Comparison of ENCODE assay signal across 11 cellular contexts in genomic region chr7:65731129-65731528, GRCh38.
DNase-seq lines count a peak whose midpoint lies in the region; ATAC-seq and TF ChIP-seq lines count a peak whose summit lies in the region.
"Had no signal": no experiment of that assay in that cellular context is flagged by ENCODE, and none has a peak within 500 bp of the region (broad histone marks: within the 10 kb centered on the region; RNA-seq: fewer than 3 reads in every experiment).

No MANE protein-coding gene starts in this region.

- H3K4me3 Mint-ChIP-seq in CD8-positive, alpha-beta T cell: peak overlapping the region; percentile 71
- H3K4me3 Mint-ChIP-seq: activated B cell treated with CpG ODN at 0.5 μM for 24 hours had no signal

- no peak for TF ChIP-seq CTCF in CD8-positive, alpha-beta T cell (IDR thresholded peaks at IDR 0.05)
- TF ChIP-seq CTCF in WERI-Rb-1 (IDR thresholded peaks at IDR 0.05; ENCODE audit: low read depth, low read length) (no peak), fibroblast of villous mesenchyme (IDR thresholded peaks at IDR 0.05; ENCODE audit: insufficient read depth, low read depth, low read length) (no peak), parathyroid adenoma (IDR thresholded peaks at IDR 0.05) (no peak)

- no peaks in the 10 kb centered on the region for H3K9me3 Mint-ChIP-seq in CD8-positive, alpha-beta T cell
- H3K9me3 Mint-ChIP-seq: activated B cell treated with CpG ODN at 0.5 μM for 24 hours had no signal

- H3K27me3 Mint-ChIP-seq in CD8-positive, alpha-beta T cell (ENCODE audit: low read depth): no peaks in the 10 kb centered on the region
- H3K27me3 Mint-ChIP-seq: activated B cell treated with CpG ODN at 0.5 μM for 24 hours had no signal

- no peak for ATAC-seq in CD8-positive, alpha-beta T cell
- ATAC-seq in HG03378 (IDR thresholded peaks at IDR 0.05; ENCODE audit: unreplicated experiment) (no peak), GM21526 (IDR thresholded peaks at IDR 0.05; ENCODE audit: low FRiP score, unreplicated experiment) (no peak)

- POLR2A ChIA-PET in CD8-positive, alpha-beta T cell (lab: Charles Lee): no interaction called here

- intact Hi-C loops in CD8-positive, alpha-beta T cell (cut with DNase I, micrococcal nuclease): no loop called here

- H3K36me3 ChIP-seq in CD8-positive, alpha-beta T cell (ENCODE audit: insufficient read depth, low read length): no peaks in the 10 kb centered on the region
- H3K36me3 ChIP-seq in WERI-Rb-1 (no peaks in the 10 kb centered on the region), parathyroid adenoma (ENCODE audit: control insufficient read depth, insufficient read depth, low read length) (no peaks in the 10 kb centered on the region)

- H3K9ac ChIP-seq in parathyroid adenoma: no peak overlapping the region

- CTCF ChIA-PET in CD8-positive, alpha-beta T cell (lab: Charles Lee): no interaction called here

- H3K4me1 Mint-ChIP-seq in CD8-positive, alpha-beta T cell (ENCODE audit: low read depth): peaks cover 3% of the 10 kb centered on the region

- H3K36me3 Mint-ChIP-seq in CD8-positive, alpha-beta T cell: peaks cover 15% of the 10 kb centered on the region

- H3K9me3 ChIP-seq in CD8-positive, alpha-beta T cell (ENCODE audit: low read length): no peaks in the 10 kb centered on the region
- H3K9me3 ChIP-seq in WERI-Rb-1 (ENCODE audit: severe bottlenecking) (no peaks in the 10 kb centered on the region), parathyroid adenoma (ENCODE audit: control insufficient read depth, low read length) (no peaks in the 10 kb centered on the region)

- H3K79me2 ChIP-seq in parathyroid adenoma: no peaks in the 10 kb centered on the region

- no peak for DNase-seq in CD8-positive, alpha-beta T cell
- DNase-seq in WERI-Rb-1 (no peak), fibroblast of villous mesenchyme (ENCODE audit: low read depth) (no peak), NCI-H345 treated with DMSO at 0.1 percent for 48 hours (lab: John Stamatoyannopoulos, UW; ENCODE audit: unreplicated experiment) (no peak), NOMO-1 (lab: John Stamatoyannopoulos, UW; ENCODE audit: unreplicated experiment in 2 of 2) (no peak)
- DNase-seq: activated B cell treated with CpG ODN at 0.5 μM for 24 hours, RPMI8226, substantia nigra had no signal

- H3K4me3 ChIP-seq in CD8-positive, alpha-beta T cell (ENCODE audit: low read depth, low read length): no peak overlapping the region
- H3K4me3 ChIP-seq in WERI-Rb-1 (ENCODE audit: low read depth, low read length) (peak overlapping the region; percentile 36), fibroblast of villous mesenchyme (ENCODE audit: low read depth, low read length) (peak overlapping the region; percentile 45), parathyroid adenoma (ENCODE audit: low read depth, low read length) (peak overlapping the region; percentile 11)

- H2AFZ ChIP-seq in parathyroid adenoma: peak overlapping the region; percentile 79

- no peak overlapping the region for H3K27ac Mint-ChIP-seq in CD8-positive, alpha-beta T cell
- H3K27ac Mint-ChIP-seq: activated B cell treated with CpG ODN at 0.5 μM for 24 hours had no signal

- no peak overlapping the region for H3K27ac ChIP-seq in CD8-positive, alpha-beta T cell (ENCODE audit: low read depth, low read length)
- H3K27ac ChIP-seq in WERI-Rb-1 (no peak overlapping the region), parathyroid adenoma (no peak overlapping the region)

- H3K4me2 ChIP-seq in parathyroid adenoma (ENCODE audit: low read length): peak overlapping the region; percentile 61

- H3K27me3 ChIP-seq in CD8-positive, alpha-beta T cell (ENCODE audit: insufficient read depth, low read length): no peaks in the 10 kb centered on the region
- no peaks in the 10 kb centered on the region for H3K27me3 ChIP-seq in WERI-Rb-1 (ENCODE audit: insufficient read depth, low read depth, severe bottlenecking)
- H3K27me3 ChIP-seq in parathyroid adenoma (ENCODE audit: control insufficient read depth, insufficient read depth, low read length): no peaks in the 10 kb centered on the region

- H3K4me1 ChIP-seq in CD8-positive, alpha-beta T cell (ENCODE audit: insufficient read depth, low read length): peaks cover 6% of the 10 kb centered on the region
- H3K4me1 ChIP-seq in parathyroid adenoma: no peaks in the 10 kb centered on the region
